ENCODE assay signal across 22 cellular contexts in the genomic region with DNA sequence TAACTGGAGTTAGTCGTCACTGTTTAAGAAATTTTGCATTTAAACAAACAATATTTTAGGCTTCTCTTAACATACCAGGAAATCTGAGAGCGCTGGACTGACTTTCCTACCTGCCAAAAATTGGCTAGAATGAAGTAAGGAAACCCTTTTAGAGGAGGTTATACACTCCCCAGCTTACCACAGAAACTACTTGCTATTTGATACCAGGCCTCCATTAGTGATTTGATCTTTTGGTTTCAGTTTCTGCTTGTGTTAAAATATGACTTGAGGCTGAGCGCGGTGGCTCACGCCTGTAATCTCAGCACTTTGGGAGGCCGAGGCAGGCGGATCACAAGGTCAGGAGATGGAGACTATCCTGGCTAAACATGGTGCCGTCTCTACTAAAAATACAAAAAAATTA.
"Had no signal": no experiment of that assay in that cellular context is flagged by ENCODE, and none has a peak within 500 bp of the region (broad histone marks: within the 10 kb centered on the region; RNA-seq: fewer than 3 reads in every experiment).

No MANE protein-coding gene starts in this region.

- H3K36me3 ChIP-seq: left ventricle myocardium inferior, pancreas, right lobe of liver, transverse colon, upper lobe of right lung, uterus had no signal

- H3K4me1 Mint-ChIP-seq: immature natural killer cell; memory B cell; natural killer cell; stimulated activated naive B cell treated with anti-CD40 and anti-IgM and Interleukin-4, amounts not matched to agents 10 μg/mL and 1 μg/mL and 100 μg/mL, for 72 hours had no signal

- H3K36me3 Mint-ChIP-seq: immature natural killer cell; memory B cell; natural killer cell; stimulated activated naive B cell treated with anti-CD40 and anti-IgM and Interleukin-4, amounts not matched to agents 10 μg/mL and 1 μg/mL and 100 μg/mL, for 72 hours had no signal

- H3K9me3 ChIP-seq: left ventricle myocardium inferior, pancreas, right lobe of liver, transverse colon, upper lobe of right lung, uterus had no signal

- H3K27me3 Mint-ChIP-seq: effector memory CD8-positive, alpha-beta T cell; memory B cell; stimulated activated naive B cell treated with anti-CD40 and anti-IgM and Interleukin-4, amounts not matched to agents 10 μg/mL and 1 μg/mL and 100 μg/mL, for 72 hours; stimulated activated naive CD8-positive, alpha-beta T cell treated with anti-CD3 and anti-CD28 coated beads, Interleukin-15, Interleukin-2, amounts not matched to agents 100 ng/mL and 50 ng/mL, for 24 hours had no signal

- H3K9me3 Mint-ChIP-seq: memory B cell had no signal

- ATAC-seq: effector memory CD8-positive, alpha-beta T cell; left colon; natural killer cell; pancreas; right lobe of liver; stimulated activated naive B cell treated with anti-CD40 and anti-IgM and Interleukin-4, amounts not matched to agents 10 μg/mL and 1 μg/mL and 100 μg/mL, for 72 hours; upper lobe of right lung had no signal

- H3K27ac ChIP-seq: coronary artery, left ventricle myocardium inferior, pancreas, right lobe of liver, transverse colon, upper lobe of right lung, uterus had no signal

- H3K27me3 ChIP-seq: pancreas, right lobe of liver, transverse colon, upper lobe of right lung, uterus had no signal

- DNase-seq: dermis blood vessel endothelial cell; effector memory CD8-positive, alpha-beta T cell; hypothalamus; immature natural killer cell; islet precursor cell; kidney glomerular epithelial cell; left colon; left ventricle myocardium inferior; natural killer cell; pancreas; right lobe of liver; small intestine; stimulated activated CD4-positive, alpha-beta T cell treated with anti-CD3 and anti-CD28 coated beads, Interleukin-15, amount 100 ng/mL, for 24 hours; stimulated activated CD4-positive, alpha-beta T cell treated with anti-CD3 and anti-CD28 coated beads, Interleukin-2, amount 100 ng/mL, for 48 hours; stimulated activated naive B cell treated with anti-CD40 and anti-IgM and Interleukin-4, amounts not matched to agents 10 μg/mL and 1 μg/mL and 100 μg/mL, for 72 hours; transverse colon; upper lobe of right lung; uterus had no signal

- H3K27ac Mint-ChIP-seq: effector memory CD8-positive, alpha-beta T cell; immature natural killer cell; memory B cell; natural killer cell; stimulated activated naive B cell treated with anti-CD40 and anti-IgM and Interleukin-4, amounts not matched to agents 10 μg/mL and 1 μg/mL and 100 μg/mL, for 72 hours; stimulated activated naive CD8-positive, alpha-beta T cell treated with anti-CD3 and anti-CD28 coated beads, Interleukin-15, Interleukin-2, amounts not matched to agents 100 ng/mL and 50 ng/mL, for 24 hours had no signal

- H3K4me1 ChIP-seq: left ventricle myocardium inferior, pancreas, right lobe of liver, transverse colon, upper lobe of right lung, uterus had no signal

- H3K4me3 ChIP-seq: coronary artery, left ventricle myocardium inferior, lung, pancreas, right lobe of liver, transverse colon, upper lobe of right lung, uterus had no signal

- H3K4me3 Mint-ChIP-seq: effector memory CD8-positive, alpha-beta T cell; immature natural killer cell; memory B cell; natural killer cell; stimulated activated naive B cell treated with anti-CD40 and anti-IgM and Interleukin-4, amounts not matched to agents 10 μg/mL and 1 μg/mL and 100 μg/mL, for 72 hours; stimulated activated naive CD8-positive, alpha-beta T cell treated with anti-CD3 and anti-CD28 coated beads, Interleukin-15, Interleukin-2, amounts not matched to agents 100 ng/mL and 50 ng/mL, for 24 hours had no signal
